ENCODE assay signal across 10 cellular contexts in genomic region chr1:205298191-205298994, GRCh38. TPM values are rescaled to one million over a fixed set of nuclear protein-coding genes. Genes with fewer than 3 reads are reported as not detected.
A peak's percentile ranks its signal among the peaks of the same experiment; 100 is the strongest.
DNase-seq lines count a peak whose midpoint lies in the region; ATAC-seq and TF ChIP-seq lines count a peak whose summit lies in the region.
"Had no signal": no experiment of that assay in that cellular context is flagged by ENCODE, and none has a peak within 500 bp of the region (broad histone marks: within the 10 kb centered on the region; RNA-seq: fewer than 3 reads in every experiment).

No MANE protein-coding gene starts in this region.

- H3K4me1 ChIP-seq in smooth muscle cell (ENCODE audit: low read depth): peaks cover 85% of the 10 kb centered on the region

- no peaks in the 10 kb centered on the region for H3K79me2 ChIP-seq in smooth muscle cell (ENCODE audit: low read depth)

- no peaks in the 10 kb centered on the region for H3K36me3 ChIP-seq in smooth muscle cell (ENCODE audit: low read depth)

- H3K4me3 ChIP-seq in smooth muscle cell: no peak overlapping the region

- H3K4me2 ChIP-seq in smooth muscle cell: peak overlapping the region; percentile 50

- H3K9ac ChIP-seq in smooth muscle cell (ENCODE audit: low read depth): peak overlapping the region; percentile 72

- TF ChIP-seq CTCF in smooth muscle cell (IDR thresholded peaks at IDR 0.05; ENCODE audit: borderline replicate concordance, insufficient read depth, poor library complexity, severe bottlenecking): no peak

- H2AFZ ChIP-seq in smooth muscle cell (ENCODE audit: low read depth): no peak overlapping the region

- DNase-seq in NCI-H2029 (lab: John Stamatoyannopoulos, UW): peak; percentile 26
- no peak for DNase-seq in NCI-H2029 treated with DMSO at 0.1 percent for 48 hours (lab: John Stamatoyannopoulos, UW)
- peak; percentile 92 for DNase-seq in RPMI7951 (ENCODE audit: low read depth)
- peak; percentile 98 for DNase-seq in fibroblast of peridontal ligament (ENCODE audit: extremely low read depth)
- peak; percentile 8 for DNase-seq in smooth muscle cell (lab: John Stamatoyannopoulos, UW; ENCODE audit: unreplicated experiment)
- DNase-seq in SKM-1 (lab: John Stamatoyannopoulos, UW; ENCODE audit: unreplicated experiment): no peak
- DNase-seq in NK-92 treated with Interleukin-12 subunit alpha and Interleukin-12 subunit beta, amount 100 ng/mL, for 24 hours (lab: John Stamatoyannopoulos, UW): no peak
- DNase-seq: Right ventricle myocardium superior had no signal

- H3F3A ChIP-seq in smooth muscle cell (ENCODE audit: low read depth): peaks cover 32% of the 10 kb centered on the region

- no peaks in the 10 kb centered on the region for H3K27me3 ChIP-seq in smooth muscle cell (ENCODE audit: low read depth)

- WGBS in smooth muscle cell (ENCODE audit: low lambda C conversion rate): 19% methylated on average over 9 of the region's 9 CpGs

- no peaks in the 10 kb centered on the region for H3K9me3 ChIP-seq in smooth muscle cell (replicated peaks; ENCODE audit: low read depth)

- no peak for ATAC-seq in GM21619 (IDR thresholded peaks at IDR 0.05; ENCODE audit: unreplicated experiment)

- no peaks in the 10 kb centered on the region for H4K20me1 ChIP-seq in smooth muscle cell (ENCODE audit: low read depth)

- H3K27ac ChIP-seq in smooth muscle cell (ENCODE audit: low read depth): peak overlapping the region; percentile 93
- H3K27ac ChIP-seq: C4-2B had no signal

RNA-seq across cellular contexts. Expression of gene NUAK2, which starts 23.2 kb away (rescaled TPM):
- total RNA-seq in RPMI7951 (2014; rRNA removed; shearing (Covaris generic)): 0.78 and 1.2 TPM in 2 replicates
- total RNA-seq in smooth muscle cell: 6.6 and 11.3 TPM in 2 replicates
- polyA plus RNA-seq in smooth muscle cell: 15.8 and 16.8 TPM in 2 replicates

RNA-seq across cellular contexts. Expression of gene KLHDC8A, which starts 58.3 kb away (rescaled TPM):
- not detected in 2 replicates for total RNA-seq in RPMI7951 (2014; rRNA removed; shearing (Covaris generic))
- total RNA-seq in smooth muscle cell: 0.54 TPM in 1 of 2 replicates, not detected in the other
- 0.33 and 0.84 TPM in 2 replicates for polyA plus RNA-seq in smooth muscle cell

Comparison
In these comparisons a context has a peak if more than half of its experiments do, and no peak if none do; other contexts are left out.
1. DNase-seq: peak in NCI-H2029 (single experiment), RPMI7951 (single experiment), fibroblast of peridontal ligament (single experiment) and smooth muscle cell (single experiment); none in NCI-H2029 treated with DMSO at 0.1 percent for 48 hours (single experiment), SKM-1 (single experiment) and NK-92 treated with Interleukin-12 subunit alpha and Interleukin-12 subunit beta, amount 100 ng/mL, for 24 hours (single experiment).